8 cellular contexts compared by ENCODE assay signal in the genomic region with DNA sequence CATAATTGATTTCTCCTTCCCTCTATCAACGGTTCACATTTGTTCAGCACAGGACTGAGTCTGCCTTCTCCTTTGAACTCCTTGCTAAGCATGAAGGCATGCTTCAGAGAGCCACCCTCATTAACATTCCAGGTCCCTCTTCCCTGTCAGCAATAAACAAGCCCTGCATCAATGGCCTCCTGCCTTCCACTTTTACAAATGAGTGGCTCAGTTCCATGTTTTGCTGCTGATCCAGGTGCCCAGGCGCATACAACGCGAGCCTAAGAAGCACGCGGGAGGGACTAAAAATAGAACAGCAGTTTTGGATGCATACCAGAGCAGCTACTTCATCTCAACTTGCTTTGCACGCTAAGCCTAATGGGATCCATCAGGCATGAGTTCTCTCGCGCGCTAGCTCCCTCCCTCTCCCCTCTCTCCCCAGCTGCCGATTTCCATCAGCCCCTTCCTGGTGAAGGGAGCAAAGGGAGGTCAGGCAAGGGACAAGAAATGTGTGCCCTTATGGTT. TPM values are rescaled to one million over a fixed set of nuclear protein-coding genes. Genes with fewer than 3 reads are reported as not detected.
DNase-seq lines count a peak whose midpoint lies in the region; ATAC-seq and TF ChIP-seq lines count a peak whose summit lies in the region.

No MANE protein-coding gene starts in this region.

- no peaks in the 10 kb centered on the region for H3K9me3 ChIP-seq in right atrium auricular region

- peak; percentile 89 for DNase-seq in ACHN
- DNase-seq in KBM-7: peak; percentile 84
- DNase-seq in amniotic epithelial cell (ENCODE audit: low read depth): peak; percentile 89
- no peak for DNase-seq in right atrium auricular region (ENCODE audit: low spot score)
- DNase-seq in putamen (ENCODE audit: low spot score): peak; percentile 84

- TF ChIP-seq CTCF in right atrium auricular region (IDR thresholded peaks at IDR 0.05): no peak

- H3K27me3 ChIP-seq in right atrium auricular region: no peaks in the 10 kb centered on the region

- peak overlapping the region in 1 of 2 donors; percentile 15 for H3K4me3 ChIP-seq in right atrium auricular region

- ATAC-seq in HG03039 (IDR thresholded peaks at IDR 0.05; ENCODE audit: unreplicated experiment) (no peak), GM18505 (IDR thresholded peaks at IDR 0.05; ENCODE audit: unreplicated experiment) (no peak), HG03520 (IDR thresholded peaks at IDR 0.05; ENCODE audit: unreplicated experiment) (no peak)

- no peaks in the 10 kb centered on the region for H3K36me3 ChIP-seq in right atrium auricular region

- H3K27ac ChIP-seq in right atrium auricular region: peak overlapping the region; percentile 58 to 78

- H3K4me1 ChIP-seq in right atrium auricular region: peaks cover 0 to 41% of the 10 kb centered on the region in 2 donors

- no peak for TF ChIP-seq POLR2A in GM18505 (IDR thresholded peaks at IDR 0.05; ENCODE audit: borderline replicate concordance, extremely low read depth, insufficient read depth, insufficient read length)

- in situ Hi-C loops in ACHN (cut with HindIII; ENCODE audit: low pct_ligation_motif_present, low pct_unique_long_range_greater_than_20kb, low sequenced_read_pairs) (no loop called here), KBM-7 (cut with MboI; ENCODE audit: low pct_unique_long_range_greater_than_20kb, low sequenced_read_pairs) (no loop called here)

RNA-seq across cellular contexts. Expression of gene TRAF3IP2, which starts 53.4 kb away (rescaled TPM):
- total RNA-seq in right atrium auricular region: 10 to 100 TPM; 12.1 to 25.2 TPM
